In the genomic region with DNA sequence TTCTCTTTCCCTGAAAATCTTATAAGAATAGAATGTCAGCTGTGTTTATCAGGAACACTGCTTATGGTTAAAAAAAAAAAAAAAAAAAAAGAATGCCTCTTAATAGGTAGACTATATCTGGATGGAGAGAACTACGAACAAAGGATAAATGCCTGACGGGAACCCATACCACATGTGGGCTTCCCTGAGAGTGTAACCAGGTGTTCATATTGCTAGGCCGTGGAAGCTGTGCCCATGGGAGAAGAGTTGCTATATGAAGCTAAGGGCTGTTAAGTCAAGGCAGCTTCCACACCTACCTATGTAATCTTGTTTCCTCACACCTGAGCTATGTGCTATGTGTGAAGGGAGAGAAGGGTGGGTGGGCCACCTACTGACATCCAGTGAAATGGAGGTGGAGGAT, we compare ENCODE assay signal across 20 cellular contexts. TPM values are rescaled to one million over a fixed set of nuclear protein-coding genes. Genes with fewer than 3 reads are reported as not detected.
DNase-seq lines count a peak whose midpoint lies in the region; ATAC-seq and TF ChIP-seq lines count a peak whose summit lies in the region.
"Had no signal": no experiment of that assay in that cellular context is flagged by ENCODE, and none has a peak within 500 bp of the region (broad histone marks: within the 10 kb centered on the region; RNA-seq: fewer than 3 reads in every experiment).

No MANE protein-coding gene starts in this region.

- no peak overlapping the region for H4K5ac ChIP-seq in mesendoderm (ENCODE audit: low read length)

- no peak overlapping the region for H3K4me2 ChIP-seq in mesendoderm (ENCODE audit: low read length)

- no peak for TF ChIP-seq POLR2A in body of pancreas (IDR thresholded peaks at IDR 0.05)

- H2BK5ac ChIP-seq in mesendoderm (ENCODE audit: low read length), result no peak overlapping the region

- peaks cover 3% of the 10 kb centered on the region for H3K79me1 ChIP-seq in mesendoderm (ENCODE audit: low read length)

- no peaks in the 10 kb centered on the region for H3K9me3 ChIP-seq in body of pancreas
- H3K9me3 ChIP-seq: Caco-2 had no signal

- no peak overlapping the region for H3K23ac ChIP-seq in mesendoderm (ENCODE audit: low read length)

- intact Hi-C loops in body of pancreas (cut with DNase I), result no loop called here

- no peak overlapping the region for H2BK120ac ChIP-seq in mesendoderm (ENCODE audit: low read depth, low read length)

- H4K8ac ChIP-seq in mesendoderm (ENCODE audit: low read depth, low read length), result no peak overlapping the region

- no peaks in the 10 kb centered on the region for H3K27me3 ChIP-seq in body of pancreas
- H3K27me3 ChIP-seq in mesendoderm (ENCODE audit: insufficient read depth, low read length, poor library complexity), result no peaks in the 10 kb centered on the region

- ATAC-seq in body of pancreas, result peak; percentile 42
- ATAC-seq: HCT116 had no signal

- H3K9ac ChIP-seq in mesendoderm (ENCODE audit: low read length), result no peak overlapping the region

- no peaks in the 10 kb centered on the region for H3K79me2 ChIP-seq in mesendoderm (ENCODE audit: control insufficient read depth, insufficient read depth, low read length)

- H3K56ac ChIP-seq in mesendoderm (ENCODE audit: low read length), result no peak overlapping the region

- peak; percentile 10 for DNase-seq in NCI-H2171 treated with DMSO at 0.1 percent for 48 hours (lab: John Stamatoyannopoulos, UW)
- no peak for DNase-seq in NCI-H2171 (lab: John Stamatoyannopoulos, UW)
- DNase-seq in body of pancreas, result peak in 3 of 4 donors; percentile 28 to 55 (median 35)
- DNase-seq in mesendoderm, result peak; percentile 18
- DNase-seq in putamen (ENCODE audit: low spot score), result peak; percentile 1
- no peak for DNase-seq in RKO (ENCODE audit: low spot score)
- DNase-seq in HUDEP-2 (lab: John Stamatoyannopoulos, UW; ENCODE audit: unreplicated experiment in 76 of 76), result no peak
- DNase-seq: ACHN; AML-193; Caco-2; CD4-positive, alpha-beta T cell; DMS79 treated with DMSO at 0.1 percent for 48 hours; GF-D8; GOT3; H7; HFFc6; IMR-90 had no signal

- H3K27ac ChIP-seq in body of pancreas (no peak overlapping the region), mesendoderm (ENCODE audit: low read depth, low read length) (no peak overlapping the region)
- H3K27ac ChIP-seq: C4-2B, HL-60 had no signal

- no peak overlapping the region for H2AK5ac ChIP-seq in mesendoderm (ENCODE audit: low read length)

- WGBS in body of pancreas, 2 donors, result 30 to 44% methylated on average over 3 of the region's 3 CpGs
- WGBS in mesendoderm (ENCODE audit: extremely low coverage, insufficient coverage, low lambda C conversion rate), result no CpG with 5 or more reads among the region's 3 CpGs

- no peak overlapping the region for H3K4ac ChIP-seq in mesendoderm (ENCODE audit: low read depth, low read length)

- H3K4me1 ChIP-seq in body of pancreas (peaks cover 11% of the 10 kb centered on the region), mesendoderm (ENCODE audit: control insufficient read depth, low read depth, low read length) (peaks cover 8% of the 10 kb centered on the region)
- H3K4me1 ChIP-seq: Caco-2 had no signal

- H2BK15ac ChIP-seq in mesendoderm (replicated peaks; ENCODE audit: low read depth), result no peak overlapping the region

- H3K4me3 ChIP-seq in body of pancreas (no peak overlapping the region), mesendoderm (ENCODE audit: low read length) (no peak overlapping the region)

- no peak overlapping the region for H3K18ac ChIP-seq in mesendoderm (ENCODE audit: low read length)

- H3K36me3 ChIP-seq in body of pancreas (replicated peaks in 1 of 2; ENCODE audit: insufficient read depth in 1 of 2, low read depth in 2 of 2), result peaks cover 0 to 5% of the 10 kb centered on the region in 2 donors
- no peaks in the 10 kb centered on the region for H3K36me3 ChIP-seq in mesendoderm (ENCODE audit: control insufficient read depth, insufficient read depth, low read length)

- no peak for TF ChIP-seq CTCF in body of pancreas (IDR thresholded peaks at IDR 0.05)

RNA-seq across cellular contexts. Expression of a gene that starts 27.3 kb away (rescaled TPM):
- 10 to 100 TPM; 15.8 to 20.8 TPM for total RNA-seq in body of pancreas
- 14.4 TPM for polyA plus RNA-seq in mesendoderm (2013, experiment 1 of 2)
- 14.5 TPM for polyA plus RNA-seq in mesendoderm (2013, experiment 2 of 2)

RNA-seq across cellular contexts. Expression of a gene that starts 39.5 kb away (rescaled TPM):
- total RNA-seq in body of pancreas, result 1 to 10 TPM; 3.0 to 5.7 TPM
- polyA plus RNA-seq in mesendoderm (2013, experiment 1 of 2), result 4.7 TPM
- polyA plus RNA-seq in mesendoderm (2013, experiment 2 of 2), result 4.8 TPM

Comparison
In these comparisons a context has a peak if more than half of its experiments do, and no peak if none do; other contexts are left out.
1. DNase-seq: peak in NCI-H2171 treated with DMSO at 0.1 percent for 48 hours (single experiment), body of pancreas (3 of 4), mesendoderm (single experiment) and putamen (single experiment); none in NCI-H2171 (single experiment), RKO (single experiment) and HUDEP-2 (0 of 76).